In genomic region chr13:106426909-106427308, GRCh38 we compare ENCODE assay signal across 22 cellular contexts.
"Had no signal": no experiment of that assay in that cellular context is flagged by ENCODE, and none has a peak within 500 bp of the region (broad histone marks: within the 10 kb centered on the region; RNA-seq: fewer than 3 reads in every experiment).

No MANE protein-coding gene starts in this region.

- ATAC-seq: gastroesophageal sphincter; left cardiac atrium; naive thymus-derived CD8-positive, alpha-beta T cell; psoas muscle; sciatic nerve; stimulated activated naive B cell treated with anti-CD40 and anti-IgM and Interleukin-4, amounts not matched to agents 10 μg/mL and 1 μg/mL and 100 μg/mL, for 72 hours had no signal

- H3K4me3 ChIP-seq: colonic mucosa, esophagus squamous epithelium, gastroesophageal sphincter, psoas muscle, stomach, thoracic aorta, upper lobe of left lung, uterus had no signal

- H3K27me3 ChIP-seq: colonic mucosa, esophagus squamous epithelium, gastroesophageal sphincter, neutrophil, stomach, upper lobe of left lung, uterus had no signal

- FAIRE-seq: kidney had no signal

- DNase-seq: colonic mucosa; dermis blood vessel endothelial cell; esophagus squamous epithelium; foreskin fibroblast; immature natural killer cell; kidney; left cardiac atrium; mesendoderm; naive thymus-derived CD8-positive, alpha-beta T cell; psoas muscle; retina; stimulated activated CD4-positive, alpha-beta T cell treated with anti-CD3 and anti-CD28 coated beads, Interleukin-2, amount 100 ng/mL, for 24 hours; stimulated activated CD4-positive, alpha-beta T cell treated with anti-CD3 and anti-CD28 coated beads, Interleukin-4, amount 100 ng/mL, for 4 hours; stimulated activated naive B cell treated with anti-CD40 and anti-IgM and Interleukin-4, amounts not matched to agents 10 μg/mL and 1 μg/mL and 100 μg/mL, for 72 hours; stomach; substantia nigra; upper lobe of left lung; uterus had no signal

- H3K27ac ChIP-seq: colonic mucosa, esophagus squamous epithelium, gastroesophageal sphincter, neutrophil, psoas muscle, stomach, thoracic aorta, upper lobe of left lung, uterus had no signal

- H3K36me3 ChIP-seq: colonic mucosa, esophagus squamous epithelium, gastroesophageal sphincter, neutrophil, stomach, thoracic aorta, upper lobe of left lung, uterus had no signal

- H3K4me1 ChIP-seq: colonic mucosa, esophagus squamous epithelium, gastroesophageal sphincter, psoas muscle, stomach, upper lobe of left lung, uterus had no signal

- H3K9me3 ChIP-seq: colonic mucosa, esophagus squamous epithelium, gastroesophageal sphincter, neutrophil, psoas muscle, stomach, thoracic aorta, upper lobe of left lung, uterus had no signal
